ENCODE assay signal across 22 cellular contexts in genomic region chr14:92590941-92591340, GRCh38.
A peak's percentile ranks its signal among the peaks of the same experiment; 100 is the strongest.
DNase-seq lines count a peak whose midpoint lies in the region; ATAC-seq and TF ChIP-seq lines count a peak whose summit lies in the region.
"Had no signal": no experiment of that assay in that cellular context is flagged by ENCODE, and none has a peak within 500 bp of the region (broad histone marks: within the 10 kb centered on the region; RNA-seq: fewer than 3 reads in every experiment).

No MANE protein-coding gene starts in this region.

- H3K9me3 Mint-ChIP-seq in activated CD4-positive, alpha-beta T cell treated with anti-CD3 and anti-CD28 coated beads, Interleukin-2, amount 10 ng/mL, durations not matched to agents 7 days and 5 days = peaks cover 17% of the 10 kb centered on the region
- H3K9me3 Mint-ChIP-seq in IgD-negative memory B cell = peaks cover 0 to 4% (median 0%) of the 10 kb centered on the region in 3 donors
- H3K9me3 Mint-ChIP-seq in activated naive CD8-positive, alpha-beta T cell treated with anti-CD3 and anti-CD28 coated beads, Interleukin-2, amount 10 ng/mL, durations not matched to agents 7 days and 5 days = peaks cover 6% of the 10 kb centered on the region
- H3K9me3 Mint-ChIP-seq in stimulated activated memory B cell treated with anti-CD40 and anti-IgM and Interleukin-4, amounts not matched to agents 10 μg/mL and 1 μg/mL and 100 μg/mL, for 72 hours = no peaks in the 10 kb centered on the region
- no peaks in the 10 kb centered on the region for H3K9me3 Mint-ChIP-seq in endothelial cell (ENCODE audit: unreplicated experiment)

- peak overlapping the region; percentile 39 for H3K27ac Mint-ChIP-seq in activated CD4-positive, alpha-beta T cell treated with anti-CD3 and anti-CD28 coated beads, Interleukin-2, amount 10 ng/mL, durations not matched to agents 7 days and 5 days
- peak overlapping the region; percentile 0 to 78 (median 15) for H3K27ac Mint-ChIP-seq in IgD-negative memory B cell
- H3K27ac Mint-ChIP-seq in activated naive CD8-positive, alpha-beta T cell treated with anti-CD3 and anti-CD28 coated beads, Interleukin-2, amount 10 ng/mL, durations not matched to agents 7 days and 5 days = no peak overlapping the region
- peak overlapping the region; percentile 58 for H3K27ac Mint-ChIP-seq in stimulated activated memory B cell treated with anti-CD40 and anti-IgM and Interleukin-4, amounts not matched to agents 10 μg/mL and 1 μg/mL and 100 μg/mL, for 72 hours
- no peak overlapping the region for H3K27ac Mint-ChIP-seq in endothelial cell (ENCODE audit: unreplicated experiment)
- H3K27ac Mint-ChIP-seq: brain, WTC11 had no signal

- no peak for TF ChIP-seq CTCF in endothelial cell (IDR thresholded peaks at IDR 0.05; ENCODE audit: unreplicated experiment)

- no peak overlapping the region for H3K4me3 Mint-ChIP-seq in activated CD4-positive, alpha-beta T cell treated with anti-CD3 and anti-CD28 coated beads, Interleukin-2, amount 10 ng/mL, durations not matched to agents 7 days and 5 days
- H3K4me3 Mint-ChIP-seq in IgD-negative memory B cell (no peak overlapping the region), endothelial cell (ENCODE audit: unreplicated experiment) (no peak overlapping the region)
- H3K4me3 Mint-ChIP-seq in activated naive CD8-positive, alpha-beta T cell treated with anti-CD3 and anti-CD28 coated beads, Interleukin-2, amount 10 ng/mL, durations not matched to agents 7 days and 5 days = peak overlapping the region; percentile 14
- no peak overlapping the region for H3K4me3 Mint-ChIP-seq in stimulated activated memory B cell treated with anti-CD40 and anti-IgM and Interleukin-4, amounts not matched to agents 10 μg/mL and 1 μg/mL and 100 μg/mL, for 72 hours
- H3K4me3 Mint-ChIP-seq: brain, WTC11 had no signal

- H3K27me3 Mint-ChIP-seq in activated CD4-positive, alpha-beta T cell treated with anti-CD3 and anti-CD28 coated beads, Interleukin-2, amount 10 ng/mL, durations not matched to agents 7 days and 5 days = peaks cover 6% of the 10 kb centered on the region
- peaks cover 3% of the 10 kb centered on the region for H3K27me3 Mint-ChIP-seq in IgD-negative memory B cell
- H3K27me3 Mint-ChIP-seq in activated naive CD8-positive, alpha-beta T cell treated with anti-CD3 and anti-CD28 coated beads, Interleukin-2, amount 10 ng/mL, durations not matched to agents 7 days and 5 days = no peaks in the 10 kb centered on the region
- no peaks in the 10 kb centered on the region for H3K27me3 Mint-ChIP-seq in stimulated activated memory B cell treated with anti-CD40 and anti-IgM and Interleukin-4, amounts not matched to agents 10 μg/mL and 1 μg/mL and 100 μg/mL, for 72 hours
- H3K27me3 Mint-ChIP-seq in endothelial cell (ENCODE audit: unreplicated experiment) = peaks cover 3% of the 10 kb centered on the region

- POLR2A ChIA-PET in activated CD4-positive, alpha-beta T cell treated with anti-CD3 and anti-CD28 coated beads, Interleukin-2, amount 10 ng/mL, durations not matched to agents 7 days and 5 days (lab: Charles Lee) = no interaction called here
- POLR2A ChIA-PET in activated naive CD8-positive, alpha-beta T cell treated with anti-CD3 and anti-CD28 coated beads, Interleukin-2, amount 10 ng/mL, durations not matched to agents 7 days and 5 days (lab: Charles Lee) = interaction anchor here (1.0 kb wide), 1 partner anchor 25 kb away, joined by 3 read pairs; no protein-coding TSS in a partner anchor

- CTCF ChIA-PET in activated CD4-positive, alpha-beta T cell treated with anti-CD3 and anti-CD28 coated beads, Interleukin-2, amount 10 ng/mL, durations not matched to agents 7 days and 5 days (lab: Charles Lee) = no interaction called here

- ATAC-seq in activated naive CD8-positive, alpha-beta T cell treated with anti-CD3 and anti-CD28 coated beads, Interleukin-2, amount 10 ng/mL, durations not matched to agents 7 days and 5 days (ENCODE audit: low read depth) = no peak
- no peak for ATAC-seq in stimulated activated memory B cell treated with anti-CD40 and anti-IgM and Interleukin-4, amounts not matched to agents 10 μg/mL and 1 μg/mL and 100 μg/mL, for 72 hours
- ATAC-seq: A549, SK-N-SH treated with all-trans-retinoic acid at 6 μM for 48 hours, WTC11 had no signal

- intact Hi-C loops in cardiac septum (cut with DNase I) = no loop called here

- peaks cover 56% of the 10 kb centered on the region for H3K4me1 Mint-ChIP-seq in activated CD4-positive, alpha-beta T cell treated with anti-CD3 and anti-CD28 coated beads, Interleukin-2, amount 10 ng/mL, durations not matched to agents 7 days and 5 days
- peaks cover 16 to 33% (median 31%) of the 10 kb centered on the region in 3 donors for H3K4me1 Mint-ChIP-seq in IgD-negative memory B cell
- peaks cover 54% of the 10 kb centered on the region for H3K4me1 Mint-ChIP-seq in activated naive CD8-positive, alpha-beta T cell treated with anti-CD3 and anti-CD28 coated beads, Interleukin-2, amount 10 ng/mL, durations not matched to agents 7 days and 5 days
- peaks cover 56% of the 10 kb centered on the region for H3K4me1 Mint-ChIP-seq in stimulated activated memory B cell treated with anti-CD40 and anti-IgM and Interleukin-4, amounts not matched to agents 10 μg/mL and 1 μg/mL and 100 μg/mL, for 72 hours
- H3K4me1 Mint-ChIP-seq in endothelial cell (ENCODE audit: unreplicated experiment) = peaks cover under 1% of the 10 kb centered on the region
- H3K4me1 Mint-ChIP-seq: brain, WTC11 had no signal

- peaks cover 44% of the 10 kb centered on the region for H3K36me3 Mint-ChIP-seq in activated CD4-positive, alpha-beta T cell treated with anti-CD3 and anti-CD28 coated beads, Interleukin-2, amount 10 ng/mL, durations not matched to agents 7 days and 5 days (ENCODE audit: low read depth)
- H3K36me3 Mint-ChIP-seq in IgD-negative memory B cell (peaks cover 2% of the 10 kb centered on the region), endothelial cell (ENCODE audit: low read depth, unreplicated experiment) (peaks cover 8% of the 10 kb centered on the region)
- H3K36me3 Mint-ChIP-seq in activated naive CD8-positive, alpha-beta T cell treated with anti-CD3 and anti-CD28 coated beads, Interleukin-2, amount 10 ng/mL, durations not matched to agents 7 days and 5 days = peaks cover 53% of the 10 kb centered on the region
- peaks cover 20% of the 10 kb centered on the region for H3K36me3 Mint-ChIP-seq in stimulated activated memory B cell treated with anti-CD40 and anti-IgM and Interleukin-4, amounts not matched to agents 10 μg/mL and 1 μg/mL and 100 μg/mL, for 72 hours
- H3K36me3 Mint-ChIP-seq: WTC11 had no signal

- no peak for DNase-seq in activated CD4-positive, alpha-beta T cell treated with anti-CD3 and anti-CD28 coated beads, Interleukin-2, amount 10 ng/mL, durations not matched to agents 7 days and 5 days
- no peak for DNase-seq in activated CD4-positive, alpha-beta T cell treated with anti-CD3 and anti-CD28 coated beads, Interleukin-2, amount 50 U/mL, for 48 hours
- no peak for DNase-seq in activated naive CD8-positive, alpha-beta T cell treated with anti-CD3 and anti-CD28 coated beads, Interleukin-2, amount 10 ng/mL, durations not matched to agents 7 days and 5 days
- DNase-seq in cardiac septum (ENCODE audit: low spot score) (no peak), endothelial cell (ENCODE audit: low spot score) (no peak), iPS-NIHi11 (ENCODE audit: low spot score) (no peak)
- DNase-seq: activated CD4-positive, alpha-beta T cell treated with anti-CD3 and anti-CD28 coated beads, Interleukin-2, amount 50 U/mL, for 4 hours; adrenal gland; DND-41; islet precursor cell; left ventricle myocardium inferior; NCI-H1048; NCI-H1694; NCI-H510A; T1000; transverse colon had no signal

Comparison
In these comparisons a context has a peak if more than half of its experiments do, and no peak if none do; other contexts are left out.
1. H3K27ac Mint-ChIP-seq: peak in activated CD4-positive, alpha-beta T cell treated with anti-CD3 and anti-CD28 coated beads, Interleukin-2, amount 10 ng/mL, durations not matched to agents 7 days and 5 days (single experiment), IgD-negative memory B cell (3 of 3) and stimulated activated memory B cell treated with anti-CD40 and anti-IgM and Interleukin-4, amounts not matched to agents 10 μg/mL and 1 μg/mL and 100 μg/mL, for 72 hours (single experiment); none in activated naive CD8-positive, alpha-beta T cell treated with anti-CD3 and anti-CD28 coated beads, Interleukin-2, amount 10 ng/mL, durations not matched to agents 7 days and 5 days (single experiment) and endothelial cell (single experiment).